23 cellular contexts compared by ENCODE assay signal in the genomic region with DNA sequence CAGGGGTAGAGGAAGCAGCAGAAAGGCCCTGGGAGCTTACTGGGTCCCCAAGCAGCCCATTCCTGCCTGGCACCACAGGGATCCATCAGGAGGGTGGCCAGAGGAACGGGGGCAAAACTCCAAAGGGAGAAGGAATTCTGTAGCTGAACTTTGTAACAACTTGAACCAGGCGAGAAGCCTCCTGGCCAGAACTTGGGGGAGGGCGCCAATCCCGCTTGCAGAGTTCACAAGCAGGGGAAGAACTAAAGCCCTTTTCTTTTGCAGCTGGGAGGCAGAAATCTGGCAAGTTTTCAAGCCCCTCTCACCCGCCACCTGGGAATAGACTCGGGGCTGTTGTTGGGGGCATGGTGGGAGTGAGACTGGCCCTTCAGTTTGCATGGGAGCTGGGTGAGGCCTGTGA.
DNase-seq lines count a peak whose midpoint lies in the region; ATAC-seq and TF ChIP-seq lines count a peak whose summit lies in the region.
"Had no signal": no experiment of that assay in that cellular context is flagged by ENCODE, and none has a peak within 500 bp of the region (broad histone marks: within the 10 kb centered on the region; RNA-seq: fewer than 3 reads in every experiment).

No MANE protein-coding gene starts in this region.

- no peaks in the 10 kb centered on the region for H3K4me1 ChIP-seq in GM23338 (ENCODE audit: insufficient read depth)
- no peaks in the 10 kb centered on the region for H3K4me1 ChIP-seq in endodermal cell (ENCODE audit: control insufficient read depth, insufficient read depth, low read length)
- no peaks in the 10 kb centered on the region for H3K4me1 ChIP-seq in osteoblast (ENCODE audit: insufficient read depth, low read length)
- no peaks in the 10 kb centered on the region for H3K4me1 ChIP-seq in testis
- no peaks in the 10 kb centered on the region for H3K4me1 ChIP-seq in Caco-2
- H3K4me1 ChIP-seq: A549; BLaER1 treated with 17β-estradiol and CSF1 and Interleukin-3, amounts not matched to agents 10 nM and 100 nM had no signal

- H3K9me3 ChIP-seq in endodermal cell (ENCODE audit: control insufficient read depth, low read length) = peaks cover 10% of the 10 kb centered on the region
- no peaks in the 10 kb centered on the region for H3K9me3 ChIP-seq in osteoblast (ENCODE audit: low read depth, low read length)
- H3K9me3 ChIP-seq in testis = no peaks in the 10 kb centered on the region
- no peaks in the 10 kb centered on the region for H3K9me3 ChIP-seq in Caco-2
- H3K9me3 ChIP-seq: A549 had no signal

- ATAC-seq in GM23338 = no peak
- no peak for ATAC-seq in HG02642 (IDR thresholded peaks at IDR 0.05; ENCODE audit: poor library complexity, unreplicated experiment)
- no peak for ATAC-seq in HG03342 (IDR thresholded peaks at IDR 0.05; ENCODE audit: unreplicated experiment)
- ATAC-seq: A549; CD8-positive, alpha-beta T cell; GM12878 had no signal

- DNase-seq in GM23338 (ENCODE audit: low spot score) (no peak), endodermal cell (peak; percentile 65), osteoblast (ENCODE audit: insufficient read length, low spot score, missing footprints) (peak; percentile 6), testis (peak; percentile 40), Caco-2 (no peak)
- DNase-seq: AML-193; CD4-positive, alpha-beta T cell; CD8-positive, alpha-beta T cell; DMS 273 treated with DMSO at 0.1 percent for 48 hours; DMS153; DMS53; DMS79; DND-41; EL; GDM1 had no signal

- H3K9me2 ChIP-seq in GM23338 (ENCODE audit: insufficient read depth) = no peaks in the 10 kb centered on the region; the same call in 1 of the 2 replicates

- H3K36me3 Mint-ChIP-seq in GM23338 (ENCODE audit: low read depth) (peaks cover 10% of the 10 kb centered on the region; the same call in 2 of the 3 replicates), endodermal cell (ENCODE audit: low read depth) (no peaks in the 10 kb centered on the region), Caco-2 (ENCODE audit: insufficient read depth, unreplicated experiment) (no peaks in the 10 kb centered on the region)
- H3K36me3 Mint-ChIP-seq: CD8-positive, alpha-beta T cell had no signal

- H3K4me3 Mint-ChIP-seq in GM23338 = no peak overlapping the region
- no peak overlapping the region for H3K4me3 Mint-ChIP-seq in endodermal cell
- H3K4me3 Mint-ChIP-seq in Caco-2 (ENCODE audit: unreplicated experiment) = no peak overlapping the region
- H3K4me3 Mint-ChIP-seq: B cell; CD4-positive, alpha-beta T cell; CD8-positive, alpha-beta T cell had no signal

- no peak overlapping the region for H3K9ac ChIP-seq in endodermal cell (ENCODE audit: extremely low read depth, low read length, poor library complexity, severe bottlenecking)
- H3K9ac ChIP-seq: BLaER1 treated with 17β-estradiol and CSF1 and Interleukin-3, amounts not matched to agents 10 nM and 100 nM had no signal

- H2AFZ ChIP-seq in GM23338 (peak overlapping the region; percentile 74), osteoblast (ENCODE audit: low read length) (no peak overlapping the region)

- no peaks in the 10 kb centered on the region for H3K4me1 Mint-ChIP-seq in GM23338
- H3K4me1 Mint-ChIP-seq in endodermal cell = peaks cover 4% of the 10 kb centered on the region
- no peaks in the 10 kb centered on the region for H3K4me1 Mint-ChIP-seq in Caco-2 (ENCODE audit: low read depth, unreplicated experiment)
- H3K4me1 Mint-ChIP-seq: B cell had no signal

- H3K36me3 ChIP-seq in GM23338 (ENCODE audit: insufficient read depth) (no peaks in the 10 kb centered on the region), endodermal cell (ENCODE audit: control insufficient read depth, insufficient read depth, low read length) (no peaks in the 10 kb centered on the region), osteoblast (ENCODE audit: insufficient read depth, low read length) (no peaks in the 10 kb centered on the region), testis (ENCODE audit: low read depth, missing control alignments) (no peaks in the 10 kb centered on the region), Caco-2 (ENCODE audit: control insufficient read depth, insufficient read depth, low read length) (no peaks in the 10 kb centered on the region)
- H3K36me3 ChIP-seq: BLaER1 treated with 17β-estradiol and CSF1 and Interleukin-3, amounts not matched to agents 10 nM and 100 nM had no signal

- POLR2A ChIA-PET in Caco-2 (lab: Charles Lee) = no interaction called here

- H3K79me2 ChIP-seq in GM23338 (replicated peaks; ENCODE audit: insufficient read depth) (no peaks in the 10 kb centered on the region), osteoblast (ENCODE audit: insufficient read depth, low read length) (no peaks in the 10 kb centered on the region)

- TF ChIP-seq CTCF in GM23338 (conservative IDR thresholded peaks at IDR 0.05; ENCODE audit: low read depth in 2 of 2) (no peak), endodermal cell (conservative IDR thresholded peaks at IDR 0.05) (no peak), osteoblast (IDR thresholded peaks at IDR 0.05; ENCODE audit: extremely low read depth, low read depth, low read length) (no peak), testis (IDR thresholded peaks at IDR 0.05) (no peak), Caco-2 (IDR thresholded peaks at IDR 0.05; ENCODE audit: insufficient read depth in 1 of 2, low read depth in 1 of 2, low read length in 1 of 2, severe bottlenecking in 1 of 2, unreplicated experiment in 1 of 2) (no peak)

- no peaks in the 10 kb centered on the region for H3K27me3 ChIP-seq in GM23338 (ENCODE audit: insufficient read depth)
- no peaks in the 10 kb centered on the region for H3K27me3 ChIP-seq in endodermal cell (ENCODE audit: control insufficient read depth, insufficient read depth, low read length, poor library complexity, severe bottlenecking)
- H3K27me3 ChIP-seq in osteoblast (ENCODE audit: insufficient read depth, low read length) = no peaks in the 10 kb centered on the region
- no peaks in the 10 kb centered on the region for H3K27me3 ChIP-seq in testis
- H3K27me3 ChIP-seq in Caco-2 (replicated peaks; ENCODE audit: control insufficient read depth, insufficient read depth, low read length) = no peaks in the 10 kb centered on the region
- H3K27me3 ChIP-seq: BLaER1 treated with 17β-estradiol and CSF1 and Interleukin-3, amounts not matched to agents 10 nM and 100 nM had no signal

- BruUV-seq in Caco-2 (replicated peaks; lab: Mats Ljungman, UMichigan) = no TSS peak

- peaks cover 35% of the 10 kb centered on the region for H3K9me3 Mint-ChIP-seq in GM23338
- H3K9me3 Mint-ChIP-seq in endodermal cell = peaks cover 25% of the 10 kb centered on the region
- no peaks in the 10 kb centered on the region for H3K9me3 Mint-ChIP-seq in Caco-2 (ENCODE audit: unreplicated experiment)

- 88% methylated on average over 4 to 6 of the region's 6 CpGs for whole genome bisulfite sequencing in endodermal cell (ENCODE audit: insufficient coverage in 1 of 2, insufficient read length in 1 of 2), 2 experiments
- WGBS in testis, 2 donors = 68 to 72% methylated on average over 6 of the region's 6 CpGs

- H3K27ac Mint-ChIP-seq in GM23338 = no peak overlapping the region
- H3K27ac Mint-ChIP-seq in endodermal cell = no peak overlapping the region
- H3K27ac Mint-ChIP-seq in Caco-2 (ENCODE audit: unreplicated experiment) = no peak overlapping the region
- H3K27ac Mint-ChIP-seq: B cell; CD4-positive, alpha-beta T cell; CD8-positive, alpha-beta T cell had no signal

- no peak overlapping the region for H3K4me2 ChIP-seq in GM23338
- H3K4me2 ChIP-seq in osteoblast (ENCODE audit: insufficient read depth, low read length) = no peak overlapping the region
- H3K4me2 ChIP-seq: A549; BLaER1 treated with 17β-estradiol and CSF1 and Interleukin-3, amounts not matched to agents 10 nM and 100 nM had no signal

- no peaks in the 10 kb centered on the region for H3F3A ChIP-seq in GM23338 (replicated peaks; ENCODE audit: low read depth)

- H3K27me3 Mint-ChIP-seq in GM23338 (ENCODE audit: insufficient read depth, low read depth, poor library complexity) (no peaks in the 10 kb centered on the region), endodermal cell (ENCODE audit: insufficient read depth) (no peaks in the 10 kb centered on the region), Caco-2 (ENCODE audit: insufficient read depth, unreplicated experiment) (peaks cover 19% of the 10 kb centered on the region)
- H3K27me3 Mint-ChIP-seq: CD4-positive, alpha-beta T cell had no signal

- no peak for TF ChIP-seq POLR2A in testis (IDR thresholded peaks at IDR 0.05)

- CTCF ChIA-PET in Caco-2 (lab: Charles Lee) = no interaction called here

- no peak overlapping the region for H3K27ac ChIP-seq in GM23338 (ENCODE audit: low read depth)
- no peak overlapping the region for H3K27ac ChIP-seq in endodermal cell (ENCODE audit: low read depth, low read length)
- H3K27ac ChIP-seq in osteoblast (ENCODE audit: low read depth, low read length) = no peak overlapping the region
- H3K27ac ChIP-seq in testis = no peak overlapping the region
- H3K27ac ChIP-seq: 22Rv1; A549; BLaER1 treated with 17β-estradiol and CSF1 and Interleukin-3, amounts not matched to agents 10 nM and 100 nM; C4-2B had no signal

- H3K4me3 ChIP-seq in GM23338 = no peak overlapping the region
- no peak overlapping the region for H3K4me3 ChIP-seq in endodermal cell (ENCODE audit: low read length)
- no peak overlapping the region for H3K4me3 ChIP-seq in osteoblast (ENCODE audit: insufficient read depth, low read length)
- H3K4me3 ChIP-seq in testis = no peak overlapping the region
- H3K4me3 ChIP-seq in Caco-2 (ENCODE audit: low read depth, low read length) = no peak overlapping the region
- H3K4me3 ChIP-seq: A549; BLaER1 treated with 17β-estradiol and CSF1 and Interleukin-3, amounts not matched to agents 10 nM and 100 nM; GM12878 had no signal

- no peaks in the 10 kb centered on the region for H4K20me1 ChIP-seq in GM23338 (replicated peaks; ENCODE audit: insufficient read depth)
- H4K20me1 ChIP-seq in osteoblast (ENCODE audit: insufficient read depth, low read length) = no peaks in the 10 kb centered on the region
- H4K20me1 ChIP-seq: BLaER1 treated with 17β-estradiol and CSF1 and Interleukin-3, amounts not matched to agents 10 nM and 100 nM had no signal

- intact Hi-C loops in testis (cut with DNase I; ENCODE audit: low total_unique reads) (no loop called here), Caco-2 (cut with micrococcal nuclease; ENCODE audit: unreplicated experiment) (no loop called here)

TF ChIP-seq in GM23338, 12 proteins besides CTCF, POLR2A, EP300 and RAD21 (continues in another document):
- TF ChIP-seq POLR2AphosphoS5 (IDR thresholded peaks at IDR 0.05; ENCODE audit: low read depth) = no peak
- no peak for TF ChIP-seq EZH2 (IDR thresholded peaks at IDR 0.05; ENCODE audit: low read depth, unreplicated experiment)
- TF ChIP-seq ZNF331 (CRISPR knock-in tag; IDR thresholded peaks at IDR 0.05; ENCODE audit: low read depth) = no peak
- no peak for TF ChIP-seq JUNB (IDR thresholded peaks at IDR 0.05; ENCODE audit: unreplicated experiment)
- no peak for TF ChIP-seq STAT1 (IDR thresholded peaks at IDR 0.05; ENCODE audit: unreplicated experiment)
- no peak for TF ChIP-seq ZNF114 (CRISPR knock-in tag; IDR thresholded peaks at IDR 0.05)

Comparison
In these comparisons a context has a peak if more than half of its experiments do, and no peak if none do; other contexts are left out.
1. DNase-seq: peak in endodermal cell (single experiment), osteoblast (single experiment) and testis (single experiment); none in GM23338 (single experiment) and Caco-2 (0 of 2).